21 cellular contexts compared by ENCODE assay signal in genomic region chr4:149914101-149914500, GRCh38.
DNase-seq lines count a peak whose midpoint lies in the region; ATAC-seq, FAIRE-seq and TF ChIP-seq lines count a peak whose summit lies in the region.
"Had no signal": no experiment of that assay in that cellular context is flagged by ENCODE, and none has a peak within 500 bp of the region (broad histone marks: within the 10 kb centered on the region; RNA-seq: fewer than 3 reads in every experiment).

No MANE protein-coding gene starts in this region.

- no peak overlapping the region for H3K4me3 Mint-ChIP-seq in nephron
- H3K4me3 Mint-ChIP-seq: CD14-positive monocyte; CD4-positive, alpha-beta T cell; CD8-positive, alpha-beta memory T cell; H9 had no signal

- H3K4me1 Mint-ChIP-seq in nephron = peaks cover 35% of the 10 kb centered on the region
- H3K4me1 Mint-ChIP-seq: CD14-positive monocyte; CD8-positive, alpha-beta memory T cell had no signal

- intact Hi-C loops in heart right ventricle (cut with DNase I) = no loop called here
- intact Hi-C loops in Right ventricle myocardium superior (cut with DNase I) = no loop called here

- H3K27me3 Mint-ChIP-seq in nephron (ENCODE audit: low read depth) = no peaks in the 10 kb centered on the region
- H3K27me3 Mint-ChIP-seq: CD8-positive, alpha-beta memory T cell had no signal

- H3K36me3 ChIP-seq in heart right ventricle = no peaks in the 10 kb centered on the region
- H3K36me3 ChIP-seq: BE2C; BLaER1 treated with 17β-estradiol and CSF1 and Interleukin-3, amounts not matched to agents 10 nM and 100 nM had no signal

- TF ChIP-seq CTCF in heart right ventricle (IDR thresholded peaks at IDR 0.05) (no peak), GM10266 (IDR thresholded peaks at IDR 0.05; ENCODE audit: control insufficient read depth, insufficient read depth, low read depth, missing control alignments) (peak; percentile 7), nephron (IDR thresholded peaks at IDR 0.05; ENCODE audit: unreplicated experiment in 3 of 3) (no peak)

- peaks cover 0 to 32% (median 0%) of the 10 kb centered on the region in 9 donors for H3K4me1 ChIP-seq in heart right ventricle

- DNase-seq in heart right ventricle (peak in 1 of 2 donors; percentile 13), Right ventricle myocardium superior (no peak), GM10266 (ENCODE audit: extremely low spot score) (no peak), H54 (ENCODE audit: insufficient read length, low spot score) (no peak), T-helper 1 cell (no peak), NCI-H2029 treated with DMSO at 0.1 percent for 48 hours (lab: John Stamatoyannopoulos, UW) (no peak)
- DNase-seq: 8988T; CD4-positive, alpha-beta T cell; CD8-positive, alpha-beta memory T cell; DMS79 treated with DMSO at 0.1 percent for 48 hours; GF-D8 had no signal

- no peaks in the 10 kb centered on the region for H3K36me3 Mint-ChIP-seq in nephron (ENCODE audit: low read depth)
- H3K36me3 Mint-ChIP-seq: CD14-positive monocyte; CD8-positive, alpha-beta memory T cell had no signal

- ATAC-seq in heart right ventricle (peak; percentile 43 to 95 (median 81)), Right ventricle myocardium superior (ENCODE audit: poor library complexity) (no peak), HG03342 (IDR thresholded peaks at IDR 0.05; ENCODE audit: unreplicated experiment) (peak; percentile 13)

- WGBS in heart right ventricle, 2 donors = 58 to 60% methylated on average over 2 of the region's 2 CpGs

- peak overlapping the region in 2 of 3 experiments; percentile 11 to 18 for H3K27ac Mint-ChIP-seq in nephron
- H3K27ac Mint-ChIP-seq: CD14-positive monocyte; CD4-positive, alpha-beta T cell; CD8-positive, alpha-beta memory T cell; H9 had no signal

- FAIRE-seq in H54 (lab: Jason Lieb, UNC) = no peak
- FAIRE-seq: A549, GM12892, H1 had no signal

- no peaks in the 10 kb centered on the region for H3K27me3 ChIP-seq in heart right ventricle
- H3K27me3 ChIP-seq: BE2C; BLaER1 treated with 17β-estradiol and CSF1 and Interleukin-3, amounts not matched to agents 10 nM and 100 nM had no signal

- H3K4me3 ChIP-seq in heart right ventricle = no peak overlapping the region
- H3K4me3 ChIP-seq: A549; BLaER1 treated with 17β-estradiol and CSF1 and Interleukin-3, amounts not matched to agents 10 nM and 100 nM; GM23248 had no signal

- H3K27ac ChIP-seq in heart right ventricle = peak overlapping the region in 8 of 10 donors; percentile 2 to 70 (median 32)
- H3K27ac ChIP-seq: A549; BLaER1 treated with 17β-estradiol and CSF1 and Interleukin-3, amounts not matched to agents 10 nM and 100 nM; GM23248 had no signal

- H3K9me3 ChIP-seq in heart right ventricle = no peaks in the 10 kb centered on the region
- H3K9me3 ChIP-seq: A549; BE2C; BLaER1 treated with 17β-estradiol and CSF1 and Interleukin-3, amounts not matched to agents 10 nM and 100 nM had no signal

- no peak for TF ChIP-seq POLR2A in H54 (IDR thresholded peaks at IDR 0.05; ENCODE audit: low read depth, low read length)

- H3K9me3 Mint-ChIP-seq in nephron = no peaks in the 10 kb centered on the region
- H3K9me3 Mint-ChIP-seq: CD4-positive, alpha-beta T cell; CD8-positive, alpha-beta memory T cell; H9 had no signal
